Comparison of ENCODE assay signal across 23 cellular contexts in genomic region chr6:138346302-138347195, GRCh38. TPM values are rescaled to one million over a fixed set of nuclear protein-coding genes. Genes with fewer than 3 reads are reported as not detected.
DNase-seq lines count a peak whose midpoint lies in the region; ATAC-seq, FAIRE-seq and TF ChIP-seq lines count a peak whose summit lies in the region.
"Had no signal": no experiment of that assay in that cellular context is flagged by ENCODE, and none has a peak within 500 bp of the region (broad histone marks: within the 10 kb centered on the region; RNA-seq: fewer than 3 reads in every experiment).

No MANE protein-coding gene starts in this region.

- peaks cover 4 to 6% of the 10 kb centered on the region in 2 donors for H3K4me1 Mint-ChIP-seq in natural killer cell treated with Interleukin-12 subunit alpha and Interleukin-12 subunit beta and Interleukin-15 and Interleukin-18, amount 100 ng/mL, for 72 hours (ENCODE audit: low read depth in 2 of 2)

- TF ChIP-seq POLR2A in endothelial cell of umbilical vein (IDR thresholded peaks at IDR 0.05; ENCODE audit: low read depth, low read length) = no peak

- no peak overlapping the region for H3K27ac Mint-ChIP-seq in natural killer cell treated with Interleukin-12 subunit alpha and Interleukin-12 subunit beta and Interleukin-15 and Interleukin-18, amount 100 ng/mL, for 72 hours
- H3K27ac Mint-ChIP-seq: activated B cell treated with CpG ODN at 0.5 μM for 24 hours had no signal

- TF ChIP-seq CTCF in MM.1S (IDR thresholded peaks at IDR 0.05; ENCODE audit: low read length) (no peak), endothelial cell of umbilical vein (IDR thresholded peaks at IDR 0.05; ENCODE audit: extremely low read depth in 1 of 2, insufficient read depth in 1 of 2, low read depth in 1 of 2, low read length in 2 of 2) (no peak), osteoblast (IDR thresholded peaks at IDR 0.05; ENCODE audit: extremely low read depth, low read depth, low read length) (no peak)

- H3K79me2 ChIP-seq in MM.1S (ENCODE audit: low read length) (no peaks in the 10 kb centered on the region), endothelial cell of umbilical vein (ENCODE audit: control insufficient read depth, insufficient read depth, low read length) (no peaks in the 10 kb centered on the region), osteoblast (ENCODE audit: insufficient read depth, low read length) (no peaks in the 10 kb centered on the region)

- dilution Hi-C loops in endothelial cell of umbilical vein (cut with MboI; ENCODE audit: extremely low pct_ligation_motif_present, low sequenced_read_pairs) = no loop called here

- no peaks in the 10 kb centered on the region for H4K20me1 ChIP-seq in MM.1S (ENCODE audit: insufficient read depth, low read length)
- H4K20me1 ChIP-seq in endothelial cell of umbilical vein (replicated peaks; ENCODE audit: control insufficient read depth, extremely low read depth, insufficient read depth, low read length) = no peaks in the 10 kb centered on the region
- no peaks in the 10 kb centered on the region for H4K20me1 ChIP-seq in osteoblast (ENCODE audit: insufficient read depth, low read length)

- intact Hi-C loops in endothelial cell of umbilical vein (cut with micrococcal nuclease) = no loop called here

- no peaks in the 10 kb centered on the region for H3K36me3 Mint-ChIP-seq in natural killer cell treated with Interleukin-12 subunit alpha and Interleukin-12 subunit beta and Interleukin-15 and Interleukin-18, amount 100 ng/mL, for 72 hours

- H3K4me3 ChIP-seq in MM.1S (ENCODE audit: low read length) (no peak overlapping the region), endothelial cell of umbilical vein (replicated peaks in 1 of 3; ENCODE audit: insufficient read depth in 1 of 3, low read depth in 1 of 3, low read length in 3 of 3) (no peak overlapping the region), osteoblast (ENCODE audit: insufficient read depth, low read length) (no peak overlapping the region)
- H3K4me3 ChIP-seq: coronary artery, pancreas, uterus had no signal

- peaks cover 8 to 20% of the 10 kb centered on the region in 2 donors for H3K27me3 Mint-ChIP-seq in natural killer cell treated with Interleukin-12 subunit alpha and Interleukin-12 subunit beta and Interleukin-15 and Interleukin-18, amount 100 ng/mL, for 72 hours

- ATAC-seq in left lobe of liver = peak; percentile 15
- no peak for ATAC-seq in natural killer cell treated with Interleukin-12 subunit alpha and Interleukin-12 subunit beta and Interleukin-15 and Interleukin-18, amount 100 ng/mL, for 72 hours
- ATAC-seq: esophagus mucosa, pancreas had no signal

- H3K9me2 ChIP-seq in MM.1S (replicated peaks; ENCODE audit: insufficient read depth, low read length) = no peaks in the 10 kb centered on the region

- H3K4me1 ChIP-seq in MM.1S (ENCODE audit: low read length) (peaks cover 16% of the 10 kb centered on the region), endothelial cell of umbilical vein (ENCODE audit: control insufficient read depth, extremely low read depth, insufficient read depth, low read length) (no peaks in the 10 kb centered on the region), osteoblast (ENCODE audit: insufficient read depth, low read length) (no peaks in the 10 kb centered on the region)
- H3K4me1 ChIP-seq: Caco-2, uterus had no signal

- peak; percentile 58 for DNase-seq in AG08395 (ENCODE audit: low spot score)
- peak; percentile 76 for DNase-seq in MM.1S
- DNase-seq in endothelial cell of umbilical vein (ENCODE audit: low read depth, low spot score) = peak; percentile 67
- no peak for DNase-seq in left lobe of liver (ENCODE audit: low spot score)
- DNase-seq in GM19239 (ENCODE audit: insufficient read length, low spot score) = no peak
- no peak for DNase-seq in natural killer cell treated with Interleukin-12 subunit alpha and Interleukin-12 subunit beta and Interleukin-15 and Interleukin-18, amount 100 ng/mL, for 72 hours (ENCODE audit: low spot score)
- no peak for DNase-seq in Kasumi-1 (lab: John Stamatoyannopoulos, UW)
- DNase-seq in osteoblast (ENCODE audit: insufficient read length, low spot score, missing footprints) = no peak
- DNase-seq: activated B cell treated with CpG ODN at 0.5 μM for 24 hours; activated effector memory CD4-positive, alpha-beta T cell treated with anti-CD3 and anti-CD28 coated beads, Interleukin-2, amount 50 U/mL, for 16 hours; Caco-2; hippocampal formation; KG1; NCI-H1417 treated with DMSO at 0.1 percent for 48 hours; NK-92 treated with Interleukin-12 subunit alpha and Interleukin-12 subunit beta, amount 100 ng/mL, for 24 hours; pancreas; stimulated activated naive CD4-positive, alpha-beta T cell treated with Interleukin-2 at 50 U/mL for 16 hours; uterus had no signal

- no peaks in the 10 kb centered on the region for H3K9me1 ChIP-seq in endothelial cell of umbilical vein (replicated peaks; ENCODE audit: control insufficient read depth, extremely low read depth, insufficient read depth, low read length)

- CTCF ChIA-PET in endothelial cell of umbilical vein (lab: Charles Lee) = interaction anchor here (1.3 to 2.3 kb wide), 4 partner anchors 13 to 230 kb away, joined by 4 to 9 read pairs (median 6); partner anchors contain the start of gene HEBP2

- H3K4me3 Mint-ChIP-seq in natural killer cell treated with Interleukin-12 subunit alpha and Interleukin-12 subunit beta and Interleukin-15 and Interleukin-18, amount 100 ng/mL, for 72 hours = no peak overlapping the region
- H3K4me3 Mint-ChIP-seq: activated B cell treated with CpG ODN at 0.5 μM for 24 hours had no signal

- no peak overlapping the region for H3K27ac ChIP-seq in MM.1S (ENCODE audit: low read length)
- H3K27ac ChIP-seq in endothelial cell of umbilical vein (ENCODE audit: insufficient read depth, low read depth, low read length) = no peak overlapping the region
- H3K27ac ChIP-seq in osteoblast (ENCODE audit: low read depth, low read length) = no peak overlapping the region
- H3K27ac ChIP-seq: coronary artery, pancreas, uterus had no signal

- POLR2A ChIA-PET in endothelial cell of umbilical vein (lab: Charles Lee) = no interaction called here

- no peak overlapping the region for H3K9ac ChIP-seq in MM.1S (ENCODE audit: low read length)
- no peak overlapping the region for H3K9ac ChIP-seq in endothelial cell of umbilical vein (replicated peaks; ENCODE audit: extremely low read depth, insufficient read depth, low read length)

- H2AFZ ChIP-seq in MM.1S (ENCODE audit: low read length) (no peak overlapping the region), endothelial cell of umbilical vein (ENCODE audit: low read depth, low read length) (no peak overlapping the region), osteoblast (ENCODE audit: low read length) (no peak overlapping the region)

- H3F3A ChIP-seq in MM.1S (ENCODE audit: insufficient read depth, low read length) = peaks cover 8% of the 10 kb centered on the region; the same call in 1 of the 2 replicates

- H3K36me3 ChIP-seq in MM.1S (replicated peaks; ENCODE audit: insufficient read depth, low read length) = no peaks in the 10 kb centered on the region
- H3K36me3 ChIP-seq in endothelial cell of umbilical vein (ENCODE audit: control insufficient read depth in 2 of 2, extremely low read depth in 1 of 2, insufficient read depth in 2 of 2, low read length in 2 of 2) = no peaks in the 10 kb centered on the region
- no peaks in the 10 kb centered on the region for H3K36me3 ChIP-seq in osteoblast (ENCODE audit: insufficient read depth, low read length)
- H3K36me3 ChIP-seq: pancreas, uterus had no signal

- no TSS peak for BruUV-seq in endothelial cell of umbilical vein (replicated peaks; lab: Mats Ljungman, UMichigan)

- H3K9me3 Mint-ChIP-seq in natural killer cell treated with Interleukin-12 subunit alpha and Interleukin-12 subunit beta and Interleukin-15 and Interleukin-18, amount 100 ng/mL, for 72 hours = no peaks in the 10 kb centered on the region
- H3K9me3 Mint-ChIP-seq: activated B cell treated with CpG ODN at 0.5 μM for 24 hours had no signal

- peak; percentile 72 for FAIRE-seq in endothelial cell of umbilical vein (lab: Jason Lieb, UNC)
- no peak for FAIRE-seq in GM19239 (lab: Jason Lieb, UNC)
- FAIRE-seq: pancreas had no signal

- H3K4me2 ChIP-seq in MM.1S (ENCODE audit: low read depth, low read length) = peak overlapping the region; percentile 26
- no peak overlapping the region for H3K4me2 ChIP-seq in endothelial cell of umbilical vein (ENCODE audit: insufficient read depth, low read length)
- H3K4me2 ChIP-seq in osteoblast (ENCODE audit: insufficient read depth, low read length) = no peak overlapping the region

- H3K27me3 ChIP-seq in MM.1S (replicated peaks; ENCODE audit: insufficient read depth, low read length) (no peaks in the 10 kb centered on the region), endothelial cell of umbilical vein (ENCODE audit: control insufficient read depth in 2 of 2, insufficient read depth in 2 of 2, low read length in 2 of 2) (no peaks in the 10 kb centered on the region), osteoblast (ENCODE audit: insufficient read depth, low read length) (peaks cover 12% of the 10 kb centered on the region)
- H3K27me3 ChIP-seq: pancreas, uterus had no signal

- H3K9me3 ChIP-seq in MM.1S (replicated peaks; ENCODE audit: insufficient read depth, low read length) (no peaks in the 10 kb centered on the region), endothelial cell of umbilical vein (replicated peaks; ENCODE audit: control insufficient read depth, insufficient read depth, low read length) (no peaks in the 10 kb centered on the region), osteoblast (ENCODE audit: low read depth, low read length) (no peaks in the 10 kb centered on the region)
- H3K9me3 ChIP-seq: Caco-2, pancreas, uterus had no signal

RNA-seq across cellular contexts. Expression of gene SMIM28, which starts 31.2 kb away (rescaled TPM):
- total RNA-seq in endothelial cell of umbilical vein (not detected in 2 replicates), left lobe of liver (not detected), osteoblast (not detected in 2 replicates)
- polyA plus RNA-seq in endothelial cell of umbilical vein = not detected in 2 replicates
- polyA plus RNA-seq in endothelial cell of umbilical vein (2011; cell fraction: cytosol; rRNA removed) = not detected in 2 replicates
- not detected in 2 replicates for polyA plus RNA-seq in endothelial cell of umbilical vein (2011; cell fraction: nucleus; rRNA removed)
- polyA plus RNA-seq in endothelial cell of umbilical vein (2012) = not detected in 2 replicates
- polyA minus RNA-seq in endothelial cell of umbilical vein = not detected in 2 replicates
- polyA minus RNA-seq in endothelial cell of umbilical vein (2011; cell fraction: cytosol; rRNA and poly(A)+ RNA removed) = not detected
- polyA minus RNA-seq in endothelial cell of umbilical vein (2011; cell fraction: nucleus; rRNA and poly(A)+ RNA removed) = not detected in 2 replicates
- not detected for total RNA-seq in natural killer cell treated with Interleukin-12 subunit alpha and Interleukin-12 subunit beta and Interleukin-15 and Interleukin-18, amount 100 ng/mL, for 72 hours
- total RNA-seq: activated B cell treated with CpG ODN at 0.5 μM for 24 hours; Caco-2; esophagus mucosa; G401; pancreas; T-helper 1 cell treated with Interleukin-12 subunit alpha and Interleukin-12 subunit beta and Interleukin-4 antibody, amounts not matched to agents 30 ng/mL and 1 ng/mL, for 36 hours; uterus had no signal
- polyA plus RNA-seq: AG04450, pancreas had no signal

RNA-seq across cellular contexts. Expression of gene HEBP2, which starts 57.5 kb away (rescaled TPM):
- total RNA-seq in endothelial cell of umbilical vein (75.3 and 81.2 TPM in 2 replicates), left lobe of liver (73.4 TPM), osteoblast (35.1 and 35.8 TPM in 2 replicates)
- 22.5 and 22.6 TPM in 2 replicates for polyA plus RNA-seq in endothelial cell of umbilical vein
- polyA plus RNA-seq in endothelial cell of umbilical vein (2011; cell fraction: cytosol; rRNA removed) = 10.6 and 12.2 TPM in 2 replicates
- 6.7 and 10.0 TPM in 2 replicates for polyA plus RNA-seq in endothelial cell of umbilical vein (2011; cell fraction: nucleus; rRNA removed)
- polyA plus RNA-seq in endothelial cell of umbilical vein (2012) = 58.9 and 90.7 TPM in 2 replicates
- polyA minus RNA-seq in endothelial cell of umbilical vein = 2.9 and 4.2 TPM in 2 replicates
- 0.72 TPM for polyA minus RNA-seq in endothelial cell of umbilical vein (2011; cell fraction: cytosol; rRNA and poly(A)+ RNA removed)
- polyA minus RNA-seq in endothelial cell of umbilical vein (2011; cell fraction: nucleus; rRNA and poly(A)+ RNA removed) = 1.9 and 2.3 TPM in 2 replicates
- total RNA-seq in natural killer cell treated with Interleukin-12 subunit alpha and Interleukin-12 subunit beta and Interleukin-15 and Interleukin-18, amount 100 ng/mL, for 72 hours = 10 to 100 TPM; 14.4 to 17.2 TPM

Comparison
In these comparisons a context has a peak if more than half of its experiments do, and no peak if none do; other contexts are left out.
1. DNase-seq: peak in AG08395 (single experiment), MM.1S (single experiment) and endothelial cell of umbilical vein (single experiment); none in left lobe of liver (single experiment), GM19239 (single experiment), natural killer cell treated with Interleukin-12 subunit alpha and Interleukin-12 subunit beta and Interleukin-15 and Interleukin-18, amount 100 ng/mL, for 72 hours (single experiment), Kasumi-1 (0 of 2) and osteoblast (single experiment).